8 cellular contexts compared by ENCODE assay signal in the genomic region with DNA sequence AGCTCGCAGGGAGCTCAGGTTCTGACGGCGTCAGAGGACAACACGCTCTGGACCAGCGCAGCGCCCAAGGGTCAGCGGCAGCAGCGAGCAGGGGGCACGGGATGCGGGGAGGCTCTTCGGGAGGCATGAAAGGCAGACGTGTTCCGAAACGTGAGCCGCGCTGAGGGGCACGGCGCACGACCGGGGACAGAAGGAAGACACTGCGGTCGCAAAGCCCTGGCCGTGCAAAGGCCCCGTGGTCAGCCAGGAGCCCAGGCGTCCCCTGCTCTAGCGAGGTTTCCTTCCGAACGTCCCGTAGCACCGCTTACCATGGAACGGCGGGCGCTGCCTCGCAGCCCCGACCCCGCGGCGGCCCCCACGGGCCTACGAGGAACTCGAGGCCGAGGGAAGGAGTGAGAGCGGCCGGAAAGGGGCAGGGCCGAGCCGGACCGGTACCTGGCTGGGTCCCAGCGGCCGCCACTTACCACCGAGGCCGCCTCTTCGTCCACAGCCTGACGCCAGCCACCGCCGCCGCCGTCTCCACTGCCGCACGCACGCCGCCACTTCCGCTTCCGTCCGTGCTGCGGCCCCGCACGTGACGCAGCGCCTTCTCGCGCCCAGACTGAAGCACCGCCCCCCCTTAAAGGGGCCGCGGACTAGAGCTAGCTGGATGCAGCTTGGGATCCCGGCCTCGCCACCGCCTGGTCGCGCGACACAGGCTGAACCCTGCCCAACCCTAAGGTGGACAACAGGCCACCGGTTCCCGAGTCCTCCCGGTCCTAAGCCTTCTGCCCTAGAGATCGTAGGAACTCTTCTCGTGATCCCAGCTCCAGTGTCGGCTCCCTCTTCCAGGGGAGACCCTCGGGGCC. TPM values are rescaled to one million over a fixed set of nuclear protein-coding genes. Genes with fewer than 3 reads are reported as not detected.
A peak's percentile ranks its signal among the peaks of the same experiment; 100 is the strongest.
DNase-seq lines count a peak whose midpoint lies in the region; FAIRE-seq and TF ChIP-seq lines count a peak whose summit lies in the region.

No MANE protein-coding gene starts in this region.

- H3K18ac ChIP-seq in neuronal stem cell (ENCODE audit: low read length), result peak overlapping the region; percentile 98

- H3K23ac ChIP-seq in neuronal stem cell (ENCODE audit: low read depth, low read length, poor library complexity), result peak overlapping the region; percentile 99

- H2AK5ac ChIP-seq in neuronal stem cell (ENCODE audit: low read depth, low read length), result peak overlapping the region; percentile 95

- H3K9me3 ChIP-seq in MG63 (no peaks in the 10 kb centered on the region), neuronal stem cell (replicated peaks in 1 of 2; ENCODE audit: control insufficient read depth in 2 of 2, insufficient read depth in 1 of 2, low read depth in 1 of 2, low read length in 2 of 2) (peaks cover 0 to 2% of the 10 kb centered on the region in 2 donors)

- H3K4me2 ChIP-seq in neuronal stem cell (ENCODE audit: insufficient read depth, low read length, poor library complexity, severe bottlenecking), result peak overlapping the region; percentile 94

- H3K27me3 ChIP-seq in MG63 (no peaks in the 10 kb centered on the region), neuronal stem cell (ENCODE audit: control insufficient read depth in 3 of 3, insufficient read depth in 3 of 3, low read depth in 1 of 3, low read length in 3 of 3) (no peaks in the 10 kb centered on the region)

- H2AFZ ChIP-seq in neuronal stem cell (ENCODE audit: low read length), result peak overlapping the region; percentile 97

- H2BK5ac ChIP-seq in neuronal stem cell (ENCODE audit: low read length), result peak overlapping the region; percentile 98

- H4K8ac ChIP-seq in neuronal stem cell (ENCODE audit: low read depth, low read length), result peak overlapping the region; percentile 72

- H3K27ac ChIP-seq in neuronal stem cell (replicated peaks; ENCODE audit: low read length) (peak overlapping the region; percentile 72), substantia nigra (ENCODE audit: low read depth, low read length, poor library complexity, severe bottlenecking) (peak overlapping the region; percentile 82)

- H2BK15ac ChIP-seq in neuronal stem cell (ENCODE audit: low read length), result peak overlapping the region; percentile 97

- no peak overlapping the region for H4K91ac ChIP-seq in neuronal stem cell (ENCODE audit: low read depth, low read length, poor library complexity)

- peaks cover 15% of the 10 kb centered on the region for H3K79me1 ChIP-seq in neuronal stem cell (ENCODE audit: low read depth, low read length)

- peak; percentile 92 for TF ChIP-seq POLR2A in H54 (IDR thresholded peaks at IDR 0.05; ENCODE audit: low read depth, low read length)

- peak overlapping the region; percentile 94 for H2BK120ac ChIP-seq in neuronal stem cell (ENCODE audit: low read depth, low read length)

- H3K9ac ChIP-seq in neuronal stem cell (ENCODE audit: low read depth, low read length, poor library complexity), result peak overlapping the region; percentile 95

- H3K4ac ChIP-seq in neuronal stem cell (ENCODE audit: low read length), result peak overlapping the region; percentile 97

- H3K14ac ChIP-seq in neuronal stem cell (ENCODE audit: low read length), result peak overlapping the region; percentile 99

- no CpG with 5 or more reads among the region's 87 CpGs for WGBS in neuronal stem cell (ENCODE audit: extremely low coverage in 2 of 2, insufficient read length in 2 of 2, insufficient replicate concordance in 1 of 2), 2 donors

- H3K4me1 ChIP-seq in neuronal stem cell (ENCODE audit: control insufficient read depth in 2 of 2, insufficient read depth in 1 of 2, low read depth in 1 of 2, low read length in 2 of 2), result peaks cover 8 to 22% of the 10 kb centered on the region in 2 donors

- H2BK12ac ChIP-seq in neuronal stem cell (ENCODE audit: low read length), result peak overlapping the region; percentile 4

- DNase-seq in ELF-1 (ENCODE audit: low read depth, low spot score) (peak; percentile 95), H54 (ENCODE audit: insufficient read length, low spot score) (peak; percentile 89), MG63 (peak; percentile 84), SHP77 treated with DMSO at 0.1 percent for 48 hours (lab: John Stamatoyannopoulos, UW) (peak; percentile 72), foreskin melanocyte (peak; percentile 88), neuronal stem cell (ENCODE audit: low spot score) (peak; percentile 85), substantia nigra (lab: John Stamatoyannopoulos, UW) (peak; percentile 36 to 96 (median 87))
- DNase-seq in activated naive CD4-positive, alpha-beta T cell (lab: John Stamatoyannopoulos, UW), result peak; percentile 50 to 83 (median 64)

- peaks cover 5% of the 10 kb centered on the region; the same call in 1 of the 2 replicates for H3K36me3 ChIP-seq in MG63
- H3K36me3 ChIP-seq in neuronal stem cell (replicated peaks in 1 of 2; ENCODE audit: control insufficient read depth in 2 of 2, insufficient read depth in 2 of 2, low read length in 2 of 2), result peaks cover 0 to 27% of the 10 kb centered on the region in 2 donors

- H3K4me3 ChIP-seq in MG63, result peak overlapping the region; percentile 90
- peak overlapping the region; percentile 93 to 94 for H3K4me3 ChIP-seq in neuronal stem cell (ENCODE audit: low read length in 2 of 2)

- peak; percentile 66 for FAIRE-seq in H54 (lab: Jason Lieb, UNC)

RNA-seq across cellular contexts. Expression of a gene that starts 9.4 kb away (rescaled TPM):
- 51.7 and 70.7 TPM in 2 replicates for total RNA-seq in MG63 (2014; rRNA removed; shearing (Covaris generic); ENCODE audit: low replicate concordance)
- polyA plus RNA-seq in neuronal stem cell (2013, experiment 1 of 2), result 44.4 TPM
- polyA plus RNA-seq in neuronal stem cell (2013, experiment 2 of 2), result 44.1 TPM

RNA-seq across cellular contexts. Expression of a gene that starts 12.5 kb away (rescaled TPM):
- total RNA-seq in MG63 (2014; rRNA removed; shearing (Covaris generic); ENCODE audit: low replicate concordance), result 8.1 and 12.6 TPM in 2 replicates
- 12.8 TPM for polyA plus RNA-seq in neuronal stem cell (2013, experiment 1 of 2)
- 12.5 TPM for polyA plus RNA-seq in neuronal stem cell (2013, experiment 2 of 2)

RNA-seq across cellular contexts. Expression of a gene that starts 27.6 kb away (rescaled TPM):
- total RNA-seq in MG63 (2014; rRNA removed; shearing (Covaris generic); ENCODE audit: low replicate concordance), result 2.2 and 4.4 TPM in 2 replicates
- 15.0 TPM for polyA plus RNA-seq in neuronal stem cell (2013, experiment 1 of 2)
- 16.5 TPM for polyA plus RNA-seq in neuronal stem cell (2013, experiment 2 of 2)

RNA-seq across cellular contexts. Expression of a gene that starts 29.3 kb away (rescaled TPM):
- 3.6 TPM in 1 of 2 replicates, not detected in the other for total RNA-seq in MG63 (2014; rRNA removed; shearing (Covaris generic); ENCODE audit: low replicate concordance)
- 4.4 TPM for polyA plus RNA-seq in neuronal stem cell (2013, experiment 1 of 2)
- 3.8 TPM for polyA plus RNA-seq in neuronal stem cell (2013, experiment 2 of 2)

RNA-seq across cellular contexts. Expression of a gene that starts 29.3 kb away (rescaled TPM):
- 33.0 and 41.5 TPM in 2 replicates for total RNA-seq in MG63 (2014; rRNA removed; shearing (Covaris generic); ENCODE audit: low replicate concordance)
- 49.3 TPM for polyA plus RNA-seq in neuronal stem cell (2013, experiment 1 of 2)
- 49.1 TPM for polyA plus RNA-seq in neuronal stem cell (2013, experiment 2 of 2)

Comparison
In these comparisons a context has a peak if more than half of its experiments do, and no peak if none do; other contexts are left out.
1. Peak in every context shown above with its lines: DNase-seq, H3K4me3 ChIP-seq and H3K27ac ChIP-seq.